16 cellular contexts compared by ENCODE assay signal in the genomic region with DNA sequence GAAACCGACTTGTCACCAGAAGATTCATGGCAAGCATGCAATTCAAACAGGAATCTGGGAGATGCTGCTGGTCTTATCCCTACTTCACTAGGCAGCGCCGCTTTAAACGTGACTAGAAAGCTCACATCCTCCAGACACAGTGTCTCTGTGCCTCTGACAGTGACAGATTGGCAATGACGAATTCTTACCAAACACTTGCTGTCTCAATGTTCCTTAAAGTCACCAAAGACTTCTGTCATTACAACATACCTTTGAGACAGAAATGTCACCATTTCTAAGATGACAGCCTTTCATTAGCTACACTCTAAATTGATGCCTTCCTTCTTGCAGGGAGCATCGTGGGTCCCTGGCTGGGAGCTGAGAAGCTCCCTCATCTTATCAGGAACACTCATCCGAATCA.
"Had no signal": no experiment of that assay in that cellular context is flagged by ENCODE, and none has a peak within 500 bp of the region (broad histone marks: within the 10 kb centered on the region; RNA-seq: fewer than 3 reads in every experiment).

No MANE protein-coding gene starts in this region.

- H3K4me1 ChIP-seq: gastrocnemius medialis, left lung, tibial artery had no signal

- ATAC-seq: gastrocnemius medialis; left lung; naive thymus-derived CD8-positive, alpha-beta T cell; right cardiac atrium had no signal

- DNase-seq: activated CD4-positive, alpha-beta T cell treated with anti-CD3 and anti-CD28 coated beads, Interleukin-2, amount 50 U/mL, for 4 hours; activated naive CD4-positive, alpha-beta T cell; activated naive CD8-positive, alpha-beta T cell treated with anti-CD3 and anti-CD28 coated beads, Interleukin-2, amount 10 ng/mL, durations not matched to agents 7 days and 5 days; activated T-cell treated with anti-CD3 and anti-CD28 coated beads for 4 hours; dorsolateral prefrontal cortex; endodermal cell; gastrocnemius medialis; left lung; mammary epithelial cell; naive thymus-derived CD8-positive, alpha-beta T cell; right cardiac atrium; small intestine; stimulated activated CD4-positive, alpha-beta T cell treated with anti-CD3 and anti-CD28 coated beads, Interleukin-4, amount 100 ng/mL, for 24 hours; stimulated activated naive CD4-positive, alpha-beta T cell; tibial artery had no signal

- H3K36me3 Mint-ChIP-seq: activated naive CD8-positive, alpha-beta T cell treated with anti-CD3 and anti-CD28 coated beads, Interleukin-2, amount 10 ng/mL, durations not matched to agents 7 days and 5 days; naive thymus-derived CD8-positive, alpha-beta T cell had no signal

- H3K27ac Mint-ChIP-seq: activated naive CD8-positive, alpha-beta T cell treated with anti-CD3 and anti-CD28 coated beads, Interleukin-2, amount 10 ng/mL, durations not matched to agents 7 days and 5 days; endodermal cell; naive thymus-derived CD8-positive, alpha-beta T cell; progenitor cell of endocrine pancreas had no signal

- H3K27ac ChIP-seq: gastrocnemius medialis, left lung, tibial artery had no signal

- H3K36me3 ChIP-seq: gastrocnemius medialis, left lung, tibial artery had no signal

- H3K4me3 ChIP-seq: dorsolateral prefrontal cortex, gastrocnemius medialis, left lung, tibial artery had no signal

- H3K27me3 Mint-ChIP-seq: progenitor cell of endocrine pancreas had no signal

- H3K4me3 Mint-ChIP-seq: activated naive CD8-positive, alpha-beta T cell treated with anti-CD3 and anti-CD28 coated beads, Interleukin-2, amount 10 ng/mL, durations not matched to agents 7 days and 5 days; endodermal cell; naive thymus-derived CD8-positive, alpha-beta T cell had no signal

- H3K27me3 ChIP-seq: dorsolateral prefrontal cortex, gastrocnemius medialis, tibial artery had no signal

- H3K4me1 Mint-ChIP-seq: activated naive CD8-positive, alpha-beta T cell treated with anti-CD3 and anti-CD28 coated beads, Interleukin-2, amount 10 ng/mL, durations not matched to agents 7 days and 5 days; naive thymus-derived CD8-positive, alpha-beta T cell had no signal

- H3K9me3 ChIP-seq: gastrocnemius medialis, left lung, tibial artery had no signal

- H3K9me3 Mint-ChIP-seq: activated naive CD8-positive, alpha-beta T cell treated with anti-CD3 and anti-CD28 coated beads, Interleukin-2, amount 10 ng/mL, durations not matched to agents 7 days and 5 days had no signal
